8 cellular contexts compared by ENCODE assay signal in the genomic region with DNA sequence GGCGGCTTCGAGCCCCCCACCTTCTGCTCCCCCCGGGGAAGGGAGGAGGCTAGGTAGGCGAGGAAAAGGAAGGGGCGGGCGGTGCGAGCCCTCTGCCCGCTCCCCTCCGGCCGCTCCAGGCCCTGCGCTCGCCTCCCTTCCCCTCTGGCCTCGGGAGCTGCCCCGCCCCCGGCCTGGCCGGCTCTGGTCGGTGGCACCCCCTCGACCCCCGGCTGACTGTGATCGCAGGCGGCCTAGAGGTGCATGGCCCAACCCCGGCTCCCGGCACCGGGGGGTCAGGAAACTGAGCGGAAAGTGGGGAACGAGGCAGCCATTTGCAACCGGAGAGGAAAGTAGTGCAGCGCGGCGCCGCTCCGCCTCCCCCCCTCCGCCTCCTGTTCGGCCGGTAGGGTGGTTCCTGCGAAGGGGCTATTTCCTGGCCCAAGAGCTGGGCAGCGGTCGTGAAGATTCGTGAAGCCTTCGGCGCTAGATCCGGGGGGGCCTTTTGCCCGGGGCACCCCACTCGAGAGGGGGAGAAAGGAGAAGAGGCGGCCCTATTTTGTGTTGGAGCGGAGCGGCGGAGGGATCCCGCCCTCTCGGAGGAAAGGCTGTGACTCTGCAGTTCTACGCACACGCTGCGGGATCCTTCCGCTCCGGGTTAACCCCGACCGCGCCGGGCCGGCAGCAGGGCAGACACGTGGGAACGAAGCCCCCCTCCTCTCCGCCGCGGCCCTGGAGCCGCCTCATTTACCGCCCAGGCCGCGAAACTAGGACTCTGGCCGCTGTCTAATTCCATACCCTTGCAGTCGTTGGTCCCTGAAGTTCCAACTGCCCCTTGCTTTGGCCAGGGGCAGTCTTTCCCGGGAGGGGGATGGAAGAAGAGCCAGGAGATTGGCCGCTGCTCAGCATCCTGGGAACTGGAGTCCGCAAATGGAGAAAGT. TPM values are rescaled to one million over a fixed set of nuclear protein-coding genes. Genes with fewer than 3 reads are reported as not detected.
DNase-seq lines count a peak whose midpoint lies in the region; ATAC-seq and TF ChIP-seq lines count a peak whose summit lies in the region.

A gene with protein sequence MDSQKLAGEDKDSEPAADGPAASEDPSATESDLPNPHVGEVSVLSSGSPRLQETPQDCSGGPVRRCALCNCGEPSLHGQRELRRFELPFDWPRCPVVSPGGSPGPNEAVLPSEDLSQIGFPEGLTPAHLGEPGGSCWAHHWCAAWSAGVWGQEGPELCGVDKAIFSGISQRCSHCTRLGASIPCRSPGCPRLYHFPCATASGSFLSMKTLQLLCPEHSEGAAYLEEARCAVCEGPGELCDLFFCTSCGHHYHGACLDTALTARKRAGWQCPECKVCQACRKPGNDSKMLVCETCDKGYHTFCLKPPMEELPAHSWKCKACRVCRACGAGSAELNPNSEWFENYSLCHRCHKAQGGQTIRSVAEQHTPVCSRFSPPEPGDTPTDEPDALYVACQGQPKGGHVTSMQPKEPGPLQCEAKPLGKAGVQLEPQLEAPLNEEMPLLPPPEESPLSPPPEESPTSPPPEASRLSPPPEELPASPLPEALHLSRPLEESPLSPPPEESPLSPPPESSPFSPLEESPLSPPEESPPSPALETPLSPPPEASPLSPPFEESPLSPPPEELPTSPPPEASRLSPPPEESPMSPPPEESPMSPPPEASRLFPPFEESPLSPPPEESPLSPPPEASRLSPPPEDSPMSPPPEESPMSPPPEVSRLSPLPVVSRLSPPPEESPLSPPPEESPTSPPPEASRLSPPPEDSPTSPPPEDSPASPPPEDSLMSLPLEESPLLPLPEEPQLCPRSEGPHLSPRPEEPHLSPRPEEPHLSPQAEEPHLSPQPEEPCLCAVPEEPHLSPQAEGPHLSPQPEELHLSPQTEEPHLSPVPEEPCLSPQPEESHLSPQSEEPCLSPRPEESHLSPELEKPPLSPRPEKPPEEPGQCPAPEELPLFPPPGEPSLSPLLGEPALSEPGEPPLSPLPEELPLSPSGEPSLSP (N-terminal part only) (minus strand): TSS at position 558 of the 920 bp plus-strand sequence. CDS start 5,470 bp downstream, outside the sequence.

- CTCF ChIA-PET in activated CD8-positive, alpha-beta memory T cell treated with anti-CD3 and anti-CD28 coated beads for 36 hours (lab: Charles Lee) = interaction anchor here (0.6 to 1.5 kb wide), 6 partner anchors 28 to 205 kb away, joined by 3 to 8 read pairs (median 4); partner anchors contain the start of gene FKBP11

- peak within 1 kb of the TSS; percentile 90 for H3K4me3 ChIP-seq in AG10803 (ENCODE audit: low read length)

- DNase-seq in AG10803 (ENCODE audit: low read depth) (peak; percentile 97), GM19240 (ENCODE audit: insufficient read length, low spot score) (peak; percentile 84), HS-5 (ENCODE audit: low read depth) (peak; percentile 85), NOMO-1 (lab: John Stamatoyannopoulos, UW; ENCODE audit: unreplicated experiment in 2 of 2) (peak; percentile 84 to 86), memory B cell (ENCODE audit: low spot score in 2 of 2) (peak; percentile 87 to 89)
- peak; percentile 79 to 86 (median 80) for DNase-seq in effector memory CD8-positive, alpha-beta T cell
- DNase-seq in stimulated activated CD8-positive, alpha-beta memory T cell treated with anti-CD3 and anti-CD28 coated beads, Interleukin-12 subunit alpha, Interleukin-12 subunit beta, amount 100 ng/mL, for 1 hour (ENCODE audit: low read depth) = peak; percentile 82

- H3K4me3 Mint-ChIP-seq in effector memory CD8-positive, alpha-beta T cell = peak within 1 kb of the TSS; percentile 94 to 96
- peak within 1 kb of the TSS; percentile 90 for H3K4me3 Mint-ChIP-seq in memory B cell

- peaks cover 29% of the 10 kb centered on the region for H3K36me3 Mint-ChIP-seq in effector memory CD8-positive, alpha-beta T cell (ENCODE audit: insufficient read depth)
- H3K36me3 Mint-ChIP-seq in memory B cell = peaks cover 3% of the 10 kb centered on the region

- no peaks in the 10 kb centered on the region for H3K9me3 Mint-ChIP-seq in effector memory CD8-positive, alpha-beta T cell
- no peaks in the 10 kb centered on the region for H3K9me3 Mint-ChIP-seq in memory B cell

- ATAC-seq in effector memory CD8-positive, alpha-beta T cell (replicated peaks) = peak; percentile 77
- peak; percentile 72 for ATAC-seq in memory B cell (ENCODE audit: low read depth)

- H3K27me3 Mint-ChIP-seq in effector memory CD8-positive, alpha-beta T cell = no peaks in the 10 kb centered on the region
- no peaks in the 10 kb centered on the region for H3K27me3 Mint-ChIP-seq in memory B cell

- H3K4me1 Mint-ChIP-seq in effector memory CD8-positive, alpha-beta T cell (ENCODE audit: low read depth in 2 of 2) = peaks cover 51 to 57% of the 10 kb centered on the region in 2 donors
- H3K4me1 Mint-ChIP-seq in memory B cell = peaks cover 48% of the 10 kb centered on the region

- no peak; the same call in none of the 2 replicates for TF ChIP-seq CTCF in AG10803 (conservative IDR thresholded peaks at IDR 0.05; ENCODE audit: low read length)

- H3K27ac Mint-ChIP-seq in effector memory CD8-positive, alpha-beta T cell = peak within 1 kb of the TSS; percentile 97 to 98
- peak within 1 kb of the TSS; percentile 94 for H3K27ac Mint-ChIP-seq in memory B cell

- POLR2A ChIA-PET in activated CD8-positive, alpha-beta memory T cell treated with anti-CD3 and anti-CD28 coated beads for 36 hours (lab: Charles Lee) = interaction anchor here (0.6 to 1.9 kb wide), 5 partner anchors 9 to 101 kb away, joined by 3 to 11 read pairs (median 7); partner anchors contain the start of genes RHEBL1 and TUBA1B

RNA-seq across cellular contexts. Expression of the gene that starts here (rescaled TPM):
- 10 to 100 TPM; 67.6 to 69.5 TPM for total RNA-seq in activated CD8-positive, alpha-beta memory T cell treated with anti-CD3 and anti-CD28 coated beads for 36 hours

Comparison
In these comparisons a context has a peak if more than half of its experiments do, and no peak if none do; other contexts are left out.
1. Peak in every context shown above with its lines: DNase-seq, ATAC-seq and H3K4me3 ChIP-seq.